In the genomic region with DNA sequence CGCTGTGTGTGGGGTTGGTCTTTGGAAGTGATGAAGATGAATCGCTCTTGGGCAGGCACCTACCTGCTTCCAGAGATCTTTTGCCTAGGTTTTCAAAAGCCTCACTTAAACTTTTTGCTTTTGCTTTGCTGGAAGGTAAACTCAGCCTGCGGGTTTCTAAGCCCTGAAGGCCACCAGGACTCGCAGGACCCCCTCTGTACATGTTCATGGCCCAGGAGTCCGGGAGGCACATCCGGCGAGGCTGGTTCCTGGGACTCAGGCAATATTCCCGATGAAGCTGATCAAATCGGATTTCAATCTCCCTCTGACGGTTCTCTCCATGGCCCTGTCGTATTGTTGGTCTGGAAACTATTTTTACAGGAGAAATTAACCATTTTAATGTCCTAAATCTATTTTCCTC, we compare ENCODE assay signal across 20 cellular contexts. TPM values are rescaled to one million over a fixed set of nuclear protein-coding genes. Genes with fewer than 3 reads are reported as not detected.
DNase-seq lines count a peak whose midpoint lies in the region; ATAC-seq, FAIRE-seq and TF ChIP-seq lines count a peak whose summit lies in the region.
"Had no signal": no experiment of that assay in that cellular context is flagged by ENCODE, and none has a peak within 500 bp of the region (broad histone marks: within the 10 kb centered on the region; RNA-seq: fewer than 3 reads in every experiment).

No MANE protein-coding gene starts in this region.

- TF ChIP-seq EP300 in GM12878 (IDR thresholded peaks at IDR 0.05; ENCODE audit: borderline replicate concordance in 1 of 2, control insufficient read depth in 1 of 2, low read depth in 2 of 2, low read length in 2 of 2) (no peak), SK-N-SH (IDR thresholded peaks at IDR 0.05; ENCODE audit: borderline replicate concordance in 1 of 2, low read depth in 1 of 2, low read length in 1 of 2) (no peak)

- CTCF ChIA-PET in activated naive CD4-positive, alpha-beta T cell treated with anti-CD3 and anti-CD28 coated beads for 36 hours (lab: Charles Lee), result no interaction called here
- CTCF ChIA-PET in Calu3 (lab: Charles Lee) (no interaction called here), GM12878 (lab: Yijun Ruan, JAX) (interaction anchor here (2.1 kb wide), 1 partner anchor 20 kb away, joined by 5 read pairs; no protein-coding TSS in a partner anchor), SK-N-SH (lab: Yijun Ruan, JAX) (interaction anchor here (0.9 kb wide), 1 partner anchor 8 kb away, joined by 3 read pairs; no protein-coding TSS in a partner anchor)

- no peak for FAIRE-seq in GM12878 (lab: Jason Lieb, UNC)

- peak overlapping the region; percentile 65 for H3K27ac Mint-ChIP-seq in activated naive CD4-positive, alpha-beta T cell treated with anti-CD3 and anti-CD28 coated beads for 36 hours
- H3K27ac Mint-ChIP-seq in Calu3 (ENCODE audit: unreplicated experiment), result no peak overlapping the region
- H3K27ac Mint-ChIP-seq: GM23338 had no signal

- in situ Hi-C loops in GM12878 (cut with MboI) (no loop called here), KBM-7 (cut with MboI; ENCODE audit: low pct_unique_long_range_greater_than_20kb, low sequenced_read_pairs) (no loop called here)

- 98% methylated on average over 11 of the region's 11 CpGs for WGBS in GM12878 (ENCODE audit: insufficient coverage, insufficient replicate concordance, low lambda C conversion rate, missing lambda C conversion rate)
- WGBS in SK-N-SH (ENCODE audit: low lambda C conversion rate), result 98% methylated on average over 11 of the region's 11 CpGs

- H3K36me3 Mint-ChIP-seq in activated naive CD4-positive, alpha-beta T cell treated with anti-CD3 and anti-CD28 coated beads for 36 hours (ENCODE audit: low read depth), result peaks cover 97% of the 10 kb centered on the region
- H3K36me3 Mint-ChIP-seq in Calu3 (ENCODE audit: insufficient read depth, unreplicated experiment), result peaks cover 82% of the 10 kb centered on the region
- H3K36me3 Mint-ChIP-seq: CD4-positive, alpha-beta memory T cell had no signal

- SMC1A ChIA-PET in GM12878 (lab: Charles Lee; ENCODE audit: uncharacterized antibody, unreplicated experiment), result no interaction called here

- BruUV-seq in Calu3 (replicated peaks; lab: Mats Ljungman, UMichigan) (TSS peak; percentile 31), GM12878 (replicated peaks; lab: Mats Ljungman, UMichigan) (TSS peak; percentile 36)

- no peak for TF ChIP-seq CTCF in Calu3 (IDR thresholded peaks at IDR 0.05; ENCODE audit: unreplicated experiment)
- TF ChIP-seq CTCF in GM12878 (IDR thresholded peaks at IDR 0.05 in 2 of 3, conservative IDR thresholded peaks at IDR 0.05 in 1 of 3; ENCODE audit: control insufficient read depth in 2 of 3, extremely low read depth in 1 of 3, insufficient read depth in 1 of 3, low read depth in 3 of 3, low read length in 3 of 3), result no peak
- TF ChIP-seq CTCF in SK-N-SH (IDR thresholded peaks at IDR 0.05), result no peak

- H3K9me3 ChIP-seq in GM12878 (replicated peaks; ENCODE audit: control insufficient read depth, insufficient read depth, low read length), result no peaks in the 10 kb centered on the region
- H3K9me3 ChIP-seq in SK-N-SH, result no peaks in the 10 kb centered on the region
- H3K9me3 ChIP-seq: SJCRH30 had no signal

- H4K20me1 ChIP-seq in GM12878 (ENCODE audit: control insufficient read depth, insufficient read depth) (no peaks in the 10 kb centered on the region), SK-N-SH (ENCODE audit: insufficient read depth) (peaks cover 46% of the 10 kb centered on the region; the same call in 1 of the 2 replicates)

- peaks cover 10% of the 10 kb centered on the region for H3K4me1 Mint-ChIP-seq in activated naive CD4-positive, alpha-beta T cell treated with anti-CD3 and anti-CD28 coated beads for 36 hours (ENCODE audit: low read depth)
- H3K4me1 Mint-ChIP-seq in Calu3 (ENCODE audit: low read depth, unreplicated experiment), result peaks cover 42% of the 10 kb centered on the region

- H3K79me2 ChIP-seq in GM12878 (ENCODE audit: control insufficient read depth, insufficient read depth, low read length) (peaks cover 32% of the 10 kb centered on the region), SK-N-SH (ENCODE audit: insufficient read depth) (peaks cover 99% of the 10 kb centered on the region)

- H3K9ac ChIP-seq in GM12878 (ENCODE audit: control insufficient read depth, insufficient read depth, low read length), result no peak overlapping the region
- no peak overlapping the region for H3K9ac ChIP-seq in SK-N-SH

- POLR2A ChIA-PET in GM12878 (lab: Charles Lee) (no interaction called here), SK-N-SH (lab: Yijun Ruan, JAX) (no interaction called here)

- DNase-seq in activated naive CD4-positive, alpha-beta T cell treated with anti-CD3 and anti-CD28 coated beads for 36 hours, result no peak
- no peak for DNase-seq in activated naive CD4-positive, alpha-beta T cell treated with anti-CD3 and anti-CD28 coated beads, Interleukin-2, amount 50 U/mL, for 16 hours
- DNase-seq in Calu3 (no peak), GM12878 (ENCODE audit: low read depth, low spot score) (no peak), KBM-7 (no peak), SK-N-SH (no peak)
- peak; percentile 18 for DNase-seq in stimulated activated CD8-positive, alpha-beta memory T cell treated with anti-CD3 and anti-CD28 coated beads, Interleukin-4, amount 100 ng/mL, for 48 hours
- DNase-seq: ACHN; CD4-positive, alpha-beta memory T cell; GF-D8; Karpas-422; NCI-H1417; NCI-H1930; NCI-H2171; NCI-H510A; NCI-H82; SJCRH30 had no signal

- H2AFZ ChIP-seq in GM12878 (ENCODE audit: control insufficient read depth, low read depth, low read length) (no peak overlapping the region), SK-N-SH (ENCODE audit: low read depth) (no peak overlapping the region)
- H2AFZ ChIP-seq: GM23338 had no signal

- RAD21 ChIA-PET in GM12878 (lab: Charles Lee; ENCODE audit: unreplicated experiment), result no interaction called here

- intact Hi-C loops in activated naive CD4-positive, alpha-beta T cell treated with anti-CD3 and anti-CD28 coated beads for 36 hours (cut with micrococcal nuclease), result no loop called here
- intact Hi-C loops in Calu3 (cut with micrococcal nuclease; ENCODE audit: unreplicated experiment), result no loop called here
- intact Hi-C loops in GM12878 (cut with micrococcal nuclease; ENCODE audit: unreplicated experiment), result no loop called here

- H3K4me1 ChIP-seq in GM12878 (ENCODE audit: control insufficient read depth, insufficient read depth, low read length) (peaks cover 13% of the 10 kb centered on the region), SK-N-SH (ENCODE audit: control insufficient read depth in 1 of 2, insufficient read depth in 2 of 2, low read depth in 1 of 2, low read length in 1 of 2) (peaks cover 0 to 18% of the 10 kb centered on the region in 2 experiments; a peak in 1 of 4 replicates)

- H3K4me3 Mint-ChIP-seq in activated naive CD4-positive, alpha-beta T cell treated with anti-CD3 and anti-CD28 coated beads for 36 hours, result no peak overlapping the region
- no peak overlapping the region for H3K4me3 Mint-ChIP-seq in Calu3 (ENCODE audit: low read depth, unreplicated experiment)
- H3K4me3 Mint-ChIP-seq: CD4-positive, alpha-beta memory T cell; GM23338 had no signal

- H3K27ac ChIP-seq in GM12878 (ENCODE audit: control insufficient read depth, insufficient read depth) (no peak overlapping the region), SK-N-SH (ENCODE audit: low read depth in 2 of 2, low read length in 1 of 2) (no peak overlapping the region)
- H3K27ac ChIP-seq: RWPE1, SJCRH30 had no signal

- H3K27me3 Mint-ChIP-seq in activated naive CD4-positive, alpha-beta T cell treated with anti-CD3 and anti-CD28 coated beads for 36 hours (ENCODE audit: low read depth), result no peaks in the 10 kb centered on the region
- H3K27me3 Mint-ChIP-seq in Calu3 (ENCODE audit: unreplicated experiment), result no peaks in the 10 kb centered on the region
- H3K27me3 Mint-ChIP-seq: CD4-positive, alpha-beta memory T cell had no signal

- H3K4me2 ChIP-seq in GM12878 (ENCODE audit: control insufficient read depth, insufficient read depth) (no peak overlapping the region), SK-N-SH (no peak overlapping the region)
- H3K4me2 ChIP-seq: GM23338 had no signal

- no peak for TF ChIP-seq POLR2A in GM12878 (IDR thresholded peaks at IDR 0.05; ENCODE audit: low read depth, low read length)

- peaks cover 7% of the 10 kb centered on the region for H3F3A ChIP-seq in SK-N-SH (replicated peaks; ENCODE audit: insufficient read depth)

- H3K9me2 ChIP-seq in SK-N-SH, result no peaks in the 10 kb centered on the region

- ATAC-seq in GM12878 (no peak), HG03457 (IDR thresholded peaks at IDR 0.05; ENCODE audit: unreplicated experiment) (no peak)
- ATAC-seq: GM23338 had no signal

- H3K27me3 ChIP-seq in GM12878 (replicated peaks in 1 of 2; ENCODE audit: control insufficient read depth in 2 of 2, insufficient read depth in 2 of 2, low read length in 1 of 2) (no peaks in the 10 kb centered on the region), SK-N-SH (ENCODE audit: insufficient read depth) (no peaks in the 10 kb centered on the region)
- H3K27me3 ChIP-seq: SJCRH30 had no signal

- TF ChIP-seq RAD21 in GM12878 (IDR thresholded peaks at IDR 0.05; ENCODE audit: insufficient read depth, low read depth, low read length) (no peak), SK-N-SH (IDR thresholded peaks at IDR 0.05; ENCODE audit: low read length) (no peak)

- peaks cover 39 to 64% of the 10 kb centered on the region in 2 experiments for H3K36me3 ChIP-seq in GM12878 (ENCODE audit: control insufficient read depth in 2 of 2, insufficient read depth in 2 of 2, low read length in 1 of 2)
- peaks cover 48 to 52% of the 10 kb centered on the region in 2 experiments for H3K36me3 ChIP-seq in SK-N-SH (replicated peaks in 1 of 2; ENCODE audit: control insufficient read depth in 1 of 2, insufficient read depth in 2 of 2, low read length in 1 of 2)

- H3K9me3 Mint-ChIP-seq in activated naive CD4-positive, alpha-beta T cell treated with anti-CD3 and anti-CD28 coated beads for 36 hours, result no peaks in the 10 kb centered on the region
- H3K9me3 Mint-ChIP-seq in Calu3 (ENCODE audit: low read depth, unreplicated experiment), result no peaks in the 10 kb centered on the region
- H3K9me3 Mint-ChIP-seq: GM23338 had no signal

- H3K4me3 ChIP-seq in GM12878, result no peak overlapping the region
- no peak overlapping the region for H3K4me3 ChIP-seq in SK-N-SH (ENCODE audit: low read depth in 2 of 2, low read length in 1 of 2)
- H3K4me3 ChIP-seq: GM23338, SJCRH30 had no signal

RNA-seq across cellular contexts. Expression of a gene that starts 13.2 kb away (rescaled TPM):
- 100 to 1,000 TPM; 127 to 129 TPM for total RNA-seq in activated naive CD4-positive, alpha-beta T cell treated with anti-CD3 and anti-CD28 coated beads for 36 hours
- total RNA-seq in Calu3 (2022) (58.5 and 71.0 TPM in 2 replicates), GM12878 (2014; rRNA removed) (27.0 and 28.9 TPM in 2 replicates), GM12878 (2014; rRNA removed; fragmentation: Illumina TruSeq; extraction: Trizol) (35.3 and 35.4 TPM in 2 replicates), GM12878 (2021) (45.6 and 49.6 TPM in 2 replicates)
- total RNA-seq in GM12878 (2013; cell fraction: nucleolus; rRNA removed), result 48.9 and 49.7 TPM in 2 replicates
- 15.9 TPM for polyA plus RNA-seq in GM12878 (2011; ENCODE audit: low read depth)
- polyA plus RNA-seq in GM12878 (2011; rRNA removed) (57.4 and 68.9 TPM in 2 replicates), GM12878 (2014; fragmentation: Illumina TruSeq; extraction: Trizol) (45.2 and 49.7 TPM in 2 replicates), GM12878 (2014; fragmentation: Nextera tagmentation; extraction: Ambion mirVana) (10 to 100 TPM; 12.7 to 12.9 TPM), GM12878 (2014; rRNA removed) (43.6 and 43.7 TPM in 2 replicates), GM12878 (2016; fragmentation: Nextera tagmentation; extraction: Ambion mirVana) (10 to 100 TPM; 52.4 to 63.1 TPM), SK-N-SH (2012; rRNA removed) (13.2 and 16.5 TPM in 2 replicates)
- 54.1 and 63.5 TPM in 2 replicates for polyA plus RNA-seq in GM12878 (2011; cell fraction: cytosol; rRNA removed)
- polyA plus RNA-seq in GM12878 (2011; cell fraction: nucleus; rRNA removed), result 94.2 and 142 TPM in 2 replicates
- 21.1 and 22.8 TPM in 2 replicates for polyA plus RNA-seq in GM12878 (2012)
- 106 and 138 TPM in 2 replicates for polyA minus RNA-seq in GM12878 (2011; rRNA and poly(A)+ RNA removed)
- 29.7 and 42.4 TPM in 2 replicates for polyA minus RNA-seq in GM12878 (2011; cell fraction: cytosol; rRNA and poly(A)+ RNA removed)
- polyA minus RNA-seq in GM12878 (2011; cell fraction: nucleus; rRNA and poly(A)+ RNA removed), result 25.0 and 25.6 TPM in 2 replicates
- 7.6 and 9.8 TPM in 2 replicates for polyA plus RNA-seq in SK-N-SH (2012; cell fraction: cytosol; rRNA removed)
- 45.0 and 52.3 TPM in 2 replicates for polyA plus RNA-seq in SK-N-SH (2012; cell fraction: nucleus; rRNA removed)
- polyA plus RNA-seq: CD4-positive, alpha-beta memory T cell had no signal

Comparison
In these comparisons a context has a peak if more than half of its experiments do, and no peak if none do; other contexts are left out.
1. CTCF ChIA-PET loops: an anchor here in GM12878 (2.1 kb wide) and SK-N-SH (0.9 kb wide); none called in activated naive CD4-positive, alpha-beta T cell treated with anti-CD3 and anti-CD28 coated beads for 36 hours and Calu3.